12 cellular contexts compared by ENCODE assay signal in the genomic region with DNA sequence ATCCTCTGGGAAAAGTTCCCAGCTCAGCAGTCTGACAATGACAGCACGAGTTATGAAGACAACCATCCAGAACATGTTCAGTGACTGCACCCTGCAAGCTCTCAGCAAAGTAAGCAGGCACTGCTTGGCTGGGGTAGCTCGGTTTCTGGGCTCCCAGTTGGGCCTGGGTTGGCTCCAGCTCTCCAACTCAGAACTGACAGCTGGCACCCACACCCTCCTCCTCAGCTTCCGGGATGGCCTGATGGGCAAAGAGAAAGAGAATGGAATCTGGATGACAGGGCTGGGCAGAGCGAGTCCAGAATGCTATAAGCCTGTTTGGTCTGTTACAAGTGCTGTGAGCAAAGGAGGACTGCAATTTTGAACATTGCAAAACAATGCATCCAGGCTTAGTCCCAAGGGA.
DNase-seq lines count a peak whose midpoint lies in the region; ATAC-seq, FAIRE-seq and TF ChIP-seq lines count a peak whose summit lies in the region.
"Had no signal": no experiment of that assay in that cellular context is flagged by ENCODE, and none has a peak within 500 bp of the region (broad histone marks: within the 10 kb centered on the region; RNA-seq: fewer than 3 reads in every experiment).

No MANE protein-coding gene starts in this region.

- TF ChIP-seq EP300 in HepG2 (IDR thresholded peaks at IDR 0.05; ENCODE audit: low read depth in 2 of 2, low read length in 2 of 2) (no peak), HepG2 (CRISPR knock-in tag; IDR thresholded peaks at IDR 0.05; ENCODE audit: borderline replicate concordance) (no peak)

- WGBS in HepG2 (ENCODE audit: low lambda C conversion rate) = 8% methylated on average over 4 of the region's 4 CpGs

- H3K36me3 ChIP-seq in kidney (ENCODE audit: control insufficient read depth in 1 of 2, insufficient read depth in 2 of 2, low read length in 2 of 2) (no peaks in the 10 kb centered on the region), skeletal muscle satellite cell (ENCODE audit: insufficient read depth, low read length) (no peaks in the 10 kb centered on the region), HepG2 (replicated peaks in 1 of 2; ENCODE audit: control insufficient read depth in 1 of 2, insufficient read depth in 2 of 2, low read length in 2 of 2) (no peaks in the 10 kb centered on the region)

- DNase-seq in LHCN-M2 (ENCODE audit: low read depth) = peak; percentile 92
- DNase-seq in dedifferentiated amniotic fluid mesenchymal stem cell (ENCODE audit: extremely low spot score) = peak; percentile 64
- DNase-seq in kidney = peak; percentile 60
- no peak for DNase-seq in HepG2 (ENCODE audit: low spot score)
- DNase-seq: activated B cell treated with CpG ODN at 0.5 μM for 24 hours; Calu3; NCI-H774; stimulated activated CD4-positive, alpha-beta T cell treated with anti-CD3 and anti-CD28 coated beads, Interleukin-15, amount 100 ng/mL, for 24 hours had no signal

- H3K27me3 ChIP-seq in skeletal muscle satellite cell (ENCODE audit: control insufficient read depth, insufficient read depth, low read length) = no peaks in the 10 kb centered on the region
- no peaks in the 10 kb centered on the region; a peak in 1 of 5 replicates for H3K27me3 ChIP-seq in HepG2 (ENCODE audit: control insufficient read depth in 1 of 2, insufficient read depth in 2 of 2, low read length in 2 of 2)

- CTCF ChIA-PET in HepG2 (lab: Yijun Ruan, JAX; ENCODE audit: low intra/inter-chr PET ratio, low total read pairs) = no interaction called here

- peaks cover 3% of the 10 kb centered on the region for H3K27me3 Mint-ChIP-seq in activated T-helper 17 cell treated with anti-CD3 and anti-CD28 coated beads, Interleukin-2, amount 50 U/mL, for 72 hours
- H3K27me3 Mint-ChIP-seq: activated B cell treated with CpG ODN at 0.5 μM for 24 hours had no signal

- peak overlapping the region; percentile 42 for H3K4me2 ChIP-seq in skeletal muscle satellite cell (ENCODE audit: low read length)
- no peak overlapping the region for H3K4me2 ChIP-seq in HepG2 (ENCODE audit: low read depth, low read length)

- TF ChIP-seq POLR2A in HepG2 (IDR thresholded peaks at IDR 0.05; ENCODE audit: insufficient read depth in 1 of 2, low read depth in 2 of 2, low read length in 2 of 2) = no peak

- H3K9me3 ChIP-seq in kidney (ENCODE audit: control insufficient read depth in 1 of 2, low read length in 2 of 2) = no peaks in the 10 kb centered on the region
- H3K9me3 ChIP-seq in skeletal muscle satellite cell (replicated peaks; ENCODE audit: low read length) = no peaks in the 10 kb centered on the region
- H3K9me3 ChIP-seq in HepG2 (ENCODE audit: low read length) = no peaks in the 10 kb centered on the region

- in situ Hi-C loops in HepG2 (cut with HindIII; ENCODE audit: extremely low pct_ligation_motif_present, low pct_unique_long_range_greater_than_20kb) = no loop called here

- no peak overlapping the region for H2AFZ ChIP-seq in HepG2 (ENCODE audit: low read length)

- no peaks in the 10 kb centered on the region for H3K4me1 Mint-ChIP-seq in activated T-helper 17 cell treated with anti-CD3 and anti-CD28 coated beads, Interleukin-2, amount 50 U/mL, for 72 hours
- H3K4me1 Mint-ChIP-seq: activated B cell treated with CpG ODN at 0.5 μM for 24 hours had no signal

- H3K4me1 ChIP-seq in kidney (ENCODE audit: control insufficient read depth in 1 of 2, insufficient read depth in 1 of 2, low read depth in 1 of 2, low read length in 2 of 2) = no peaks in the 10 kb centered on the region
- peaks cover 38% of the 10 kb centered on the region for H3K4me1 ChIP-seq in skeletal muscle satellite cell (ENCODE audit: control insufficient read depth, insufficient read depth, low read length)
- no peaks in the 10 kb centered on the region for H3K4me1 ChIP-seq in HepG2 (ENCODE audit: insufficient read depth, low read length)

- H3K9ac ChIP-seq in kidney (ENCODE audit: low read length in 2 of 2) = no peak overlapping the region
- peak overlapping the region; percentile 11 for H3K9ac ChIP-seq in skeletal muscle satellite cell (ENCODE audit: low read depth, low read length)
- H3K9ac ChIP-seq in HepG2 (ENCODE audit: insufficient read depth, low read depth, low read length) = no peak overlapping the region

- POLR2A ChIA-PET in HepG2 (lab: Yijun Ruan, JAX) = no interaction called here

- no peaks in the 10 kb centered on the region for H3K79me2 ChIP-seq in HepG2 (ENCODE audit: insufficient read depth, low read length)

- no peak overlapping the region for H3K4me3 Mint-ChIP-seq in activated T-helper 17 cell treated with anti-CD3 and anti-CD28 coated beads, Interleukin-2, amount 50 U/mL, for 72 hours
- H3K4me3 Mint-ChIP-seq: activated B cell treated with CpG ODN at 0.5 μM for 24 hours had no signal

- intact Hi-C loops in kidney (cut with DNase I) (no loop called here), HepG2 (cut with micrococcal nuclease; ENCODE audit: unreplicated experiment) (no loop called here)

- H3K4me3 ChIP-seq in kidney (ENCODE audit: low read length in 2 of 2) = no peak overlapping the region
- H3K4me3 ChIP-seq in skeletal muscle satellite cell (ENCODE audit: low read length) = peak overlapping the region; percentile 3
- no peak overlapping the region for H3K4me3 ChIP-seq in HepG2 (replicated peaks in 1 of 3; ENCODE audit: insufficient read depth in 1 of 3, low read depth in 2 of 3, low read length in 3 of 3)

- BruUV-seq in HepG2 (replicated peaks; lab: Mats Ljungman, UMichigan) = no TSS peak

- no peaks in the 10 kb centered on the region for H4K20me1 ChIP-seq in HepG2 (ENCODE audit: insufficient read depth, low read length)

- ATAC-seq in HG03565 (IDR thresholded peaks at IDR 0.05; ENCODE audit: unreplicated experiment) (no peak), HepG2 (no peak), HG03159 (IDR thresholded peaks at IDR 0.05; ENCODE audit: unreplicated experiment) (no peak)
- ATAC-seq in activated T-helper 17 cell treated with anti-CD3 and anti-CD28 coated beads, Interleukin-2, amount 50 U/mL, for 72 hours (replicated peaks) = no peak

- TF ChIP-seq RAD21 in HepG2 (CRISPR knock-in tag; IDR thresholded peaks at IDR 0.05) = no peak

- no peak for TF ChIP-seq CTCF in kidney (IDR thresholded peaks at IDR 0.05; ENCODE audit: borderline replicate concordance, extremely low read depth, insufficient read depth)
- no peak for TF ChIP-seq CTCF in HepG2 (CRISPR knock-in tag; IDR thresholded peaks at IDR 0.05)

- FAIRE-seq in kidney (lab: Jason Lieb, UNC) (no peak), HepG2 (lab: Jason Lieb, UNC) (no peak)

- no peak overlapping the region for H3K27ac Mint-ChIP-seq in activated T-helper 17 cell treated with anti-CD3 and anti-CD28 coated beads, Interleukin-2, amount 50 U/mL, for 72 hours
- H3K27ac Mint-ChIP-seq: activated B cell treated with CpG ODN at 0.5 μM for 24 hours had no signal

- H3K9me3 Mint-ChIP-seq in activated T-helper 17 cell treated with anti-CD3 and anti-CD28 coated beads, Interleukin-2, amount 50 U/mL, for 72 hours = no peaks in the 10 kb centered on the region
- H3K9me3 Mint-ChIP-seq: activated B cell treated with CpG ODN at 0.5 μM for 24 hours had no signal

- H3K27ac ChIP-seq in kidney (ENCODE audit: low read depth in 2 of 2, low read length in 2 of 2) = no peak overlapping the region
- H3K27ac ChIP-seq in HepG2 (ENCODE audit: extremely low read length, insufficient read depth, low read length) = no peak overlapping the region

- H3K36me3 Mint-ChIP-seq in activated T-helper 17 cell treated with anti-CD3 and anti-CD28 coated beads, Interleukin-2, amount 50 U/mL, for 72 hours (ENCODE audit: low read depth) = no peaks in the 10 kb centered on the region

TF ChIP-seq in HepG2, 621 proteins besides CTCF, POLR2A, EP300 and RAD21:
- TF ChIP-seq, protein P1, sequence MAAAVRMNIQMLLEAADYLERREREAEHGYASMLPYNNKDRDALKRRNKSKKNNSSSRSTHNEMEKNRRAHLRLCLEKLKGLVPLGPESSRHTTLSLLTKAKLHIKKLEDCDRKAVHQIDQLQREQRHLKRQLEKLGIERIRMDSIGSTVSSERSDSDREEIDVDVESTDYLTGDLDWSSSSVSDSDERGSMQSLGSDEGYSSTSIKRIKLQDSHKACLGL (CRISPR knock-in tag; IDR thresholded peaks at IDR 0.05) = no peak
